Comparison of ENCODE assay signal across 21 cellular contexts in the genomic region with DNA sequence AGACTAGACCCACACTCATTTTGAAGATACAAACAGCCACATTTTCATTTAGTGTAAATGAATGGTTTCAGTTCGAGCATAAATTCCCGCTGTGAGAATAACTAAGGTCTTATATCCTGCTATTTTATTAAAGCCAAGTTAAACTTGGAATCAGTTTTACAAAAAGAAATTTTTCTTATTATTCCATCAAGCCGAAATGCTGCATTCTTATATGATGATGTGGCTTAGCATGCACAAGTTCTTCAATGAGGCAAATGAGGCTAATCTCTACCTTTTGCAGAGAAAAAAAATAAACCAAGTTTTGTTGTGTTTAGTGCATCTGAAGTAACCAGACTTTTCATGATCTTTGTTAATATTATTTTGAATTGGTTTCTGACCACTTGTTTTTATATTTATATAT.
"Had no signal": no experiment of that assay in that cellular context is flagged by ENCODE, and none has a peak within 500 bp of the region (broad histone marks: within the 10 kb centered on the region; RNA-seq: fewer than 3 reads in every experiment).

No MANE protein-coding gene starts in this region.

- H3K27me3 ChIP-seq: adrenal gland, dorsolateral prefrontal cortex, gastroesophageal sphincter, pancreas, sigmoid colon had no signal

- H3K9me3 Mint-ChIP-seq: activated T-helper 2 cell treated with anti-CD3 and anti-CD28 coated beads, Interferon-gamma antibody, Interleukin-2, Interleukin-4, amounts not matched to agents 10 μg/mL and 5 μg/mL and 100 μg/mL, durations not matched to agents 14 hours and 24 hours and 36 hours; stimulated activated naive CD8-positive, alpha-beta T cell treated with anti-CD3 and anti-CD28 coated beads, Interleukin-15, amount 100 ng/mL, for 72 hours; type B pancreatic cell had no signal

- H3K4me1 Mint-ChIP-seq: activated CD4-positive, alpha-beta T cell treated with anti-CD3 and anti-CD28 coated beads for 36 hours; activated CD8-positive, alpha-beta memory T cell treated with anti-CD3 and anti-CD28 coated beads, Interleukin-2, amount 10 ng/mL, durations not matched to agents 7 days and 5 days; activated naive CD4-positive, alpha-beta T cell treated with anti-CD3 and anti-CD28 coated beads, Interleukin-2, amount 10 ng/mL, durations not matched to agents 7 days and 5 days; endodermal cell; naive thymus-derived CD8-positive, alpha-beta T cell; stimulated activated naive CD8-positive, alpha-beta T cell treated with anti-CD3 and anti-CD28 coated beads, Interleukin-15, amount 100 ng/mL, for 72 hours; T-helper 17 cell had no signal

- ATAC-seq: activated CD4-positive, alpha-beta T cell treated with anti-CD3 and anti-CD28 coated beads for 36 hours; activated CD8-positive, alpha-beta memory T cell treated with anti-CD3 and anti-CD28 coated beads, Interleukin-2, amount 10 ng/mL, durations not matched to agents 7 days and 5 days; gastroesophageal sphincter; left lobe of liver; mucosa of descending colon; naive thymus-derived CD8-positive, alpha-beta T cell; pancreas; stimulated activated naive CD8-positive, alpha-beta T cell treated with anti-CD3 and anti-CD28 coated beads, Interleukin-15, amount 100 ng/mL, for 72 hours; T-helper 17 cell had no signal

- H3K36me3 ChIP-seq: adrenal gland, gastroesophageal sphincter, pancreas, sigmoid colon had no signal

- H3K4me3 Mint-ChIP-seq: activated CD4-positive, alpha-beta memory T cell treated with anti-CD3 and anti-CD28 coated beads for 36 hours; activated CD4-positive, alpha-beta T cell treated with anti-CD3 and anti-CD28 coated beads for 36 hours; activated CD8-positive, alpha-beta memory T cell treated with anti-CD3 and anti-CD28 coated beads, Interleukin-2, amount 10 ng/mL, durations not matched to agents 7 days and 5 days; activated naive CD4-positive, alpha-beta T cell treated with anti-CD3 and anti-CD28 coated beads, Interleukin-2, amount 10 ng/mL, durations not matched to agents 7 days and 5 days; endodermal cell; naive thymus-derived CD8-positive, alpha-beta T cell; stimulated activated naive CD8-positive, alpha-beta T cell treated with anti-CD3 and anti-CD28 coated beads, Interleukin-15, amount 100 ng/mL, for 72 hours; T-helper 17 cell; type B pancreatic cell had no signal

- H3K4me1 ChIP-seq: adrenal gland, gastroesophageal sphincter, pancreas, sigmoid colon had no signal

- H3K4me3 ChIP-seq: adrenal gland, dorsolateral prefrontal cortex, gastroesophageal sphincter, mucosa of descending colon, pancreas, sigmoid colon had no signal

- H3K9me3 ChIP-seq: adrenal gland, gastroesophageal sphincter, pancreas, sigmoid colon had no signal

- DNase-seq: activated CD4-positive, alpha-beta memory T cell treated with anti-CD3 and anti-CD28 coated beads for 36 hours; activated CD4-positive, alpha-beta T cell treated with anti-CD3 and anti-CD28 coated beads for 36 hours; activated CD8-positive, alpha-beta memory T cell treated with anti-CD3 and anti-CD28 coated beads, Interleukin-2, amount 10 ng/mL, durations not matched to agents 7 days and 5 days; activated naive CD4-positive, alpha-beta T cell treated with anti-CD3 and anti-CD28 coated beads, Interleukin-2, amount 10 ng/mL, durations not matched to agents 7 days and 5 days; activated T-cell treated with anti-CD3 and anti-CD28 coated beads, Interleukin-2, amount 50 U/mL, for 1 hour; adrenal gland; dorsolateral prefrontal cortex; endodermal cell; erythroblast; islet precursor cell; mucosa of descending colon; naive thymus-derived CD8-positive, alpha-beta T cell; pancreas; sigmoid colon; stimulated activated CD4-positive, alpha-beta T cell treated with anti-CD3 and anti-CD28 coated beads, Interleukin-1b, Interleukin-23, amount 100 ng/mL, for 48 hours; stimulated activated naive CD8-positive, alpha-beta T cell treated with anti-CD3 and anti-CD28 coated beads, Interleukin-15, amount 100 ng/mL, for 72 hours; T-helper 17 cell had no signal

- H3K27ac Mint-ChIP-seq: activated CD4-positive, alpha-beta memory T cell treated with anti-CD3 and anti-CD28 coated beads for 36 hours; activated CD4-positive, alpha-beta T cell treated with anti-CD3 and anti-CD28 coated beads for 36 hours; activated CD8-positive, alpha-beta memory T cell treated with anti-CD3 and anti-CD28 coated beads, Interleukin-2, amount 10 ng/mL, durations not matched to agents 7 days and 5 days; activated naive CD4-positive, alpha-beta T cell treated with anti-CD3 and anti-CD28 coated beads, Interleukin-2, amount 10 ng/mL, durations not matched to agents 7 days and 5 days; activated T-helper 2 cell treated with anti-CD3 and anti-CD28 coated beads, Interferon-gamma antibody, Interleukin-2, Interleukin-4, amounts not matched to agents 10 μg/mL and 5 μg/mL and 100 μg/mL, durations not matched to agents 14 hours and 24 hours and 36 hours; endodermal cell; naive thymus-derived CD8-positive, alpha-beta T cell; stimulated activated naive CD8-positive, alpha-beta T cell treated with anti-CD3 and anti-CD28 coated beads, Interleukin-15, amount 100 ng/mL, for 72 hours; T-helper 17 cell; type B pancreatic cell had no signal

- H3K27ac ChIP-seq: adrenal gland, dorsolateral prefrontal cortex, gastroesophageal sphincter, pancreas, sigmoid colon had no signal

- H3K36me3 Mint-ChIP-seq: activated CD4-positive, alpha-beta memory T cell treated with anti-CD3 and anti-CD28 coated beads for 36 hours; activated naive CD4-positive, alpha-beta T cell treated with anti-CD3 and anti-CD28 coated beads, Interleukin-2, amount 10 ng/mL, durations not matched to agents 7 days and 5 days; naive thymus-derived CD8-positive, alpha-beta T cell; type B pancreatic cell had no signal

- H3K27me3 Mint-ChIP-seq: activated CD4-positive, alpha-beta memory T cell treated with anti-CD3 and anti-CD28 coated beads for 36 hours; activated CD4-positive, alpha-beta T cell treated with anti-CD3 and anti-CD28 coated beads for 36 hours; activated CD8-positive, alpha-beta memory T cell treated with anti-CD3 and anti-CD28 coated beads, Interleukin-2, amount 10 ng/mL, durations not matched to agents 7 days and 5 days; activated naive CD4-positive, alpha-beta T cell treated with anti-CD3 and anti-CD28 coated beads, Interleukin-2, amount 10 ng/mL, durations not matched to agents 7 days and 5 days; naive thymus-derived CD8-positive, alpha-beta T cell; stimulated activated naive CD8-positive, alpha-beta T cell treated with anti-CD3 and anti-CD28 coated beads, Interleukin-15, amount 100 ng/mL, for 72 hours; T-helper 17 cell; type B pancreatic cell had no signal
